11 cellular contexts compared by ENCODE assay signal in genomic region chr6:33018418-33018817, GRCh38. TPM values are rescaled to one million over a fixed set of nuclear protein-coding genes. Genes with fewer than 3 reads are reported as not detected.
DNase-seq lines count a peak whose midpoint lies in the region; ATAC-seq, FAIRE-seq and TF ChIP-seq lines count a peak whose summit lies in the region.
"Had no signal": no experiment of that assay in that cellular context is flagged by ENCODE, and none has a peak within 500 bp of the region (broad histone marks: within the 10 kb centered on the region; RNA-seq: fewer than 3 reads in every experiment).

No MANE protein-coding gene starts in this region.

- TF ChIP-seq CTCF in coronary artery (IDR thresholded peaks at IDR 0.05) (no peak), pancreas (IDR thresholded peaks at IDR 0.05) (no peak)

- H3K4me2 ChIP-seq in BLaER1 treated with 17β-estradiol and CSF1 and Interleukin-3, amounts not matched to agents 10 nM and 100 nM = peak overlapping the region; percentile 77 to 89 (median 83)

- peaks cover 37 to 56% (median 44%) of the 10 kb centered on the region in 3 donors for H3K4me1 Mint-ChIP-seq in IgD-negative memory B cell

- DNase-seq in coronary artery (ENCODE audit: low spot score) (no peak), pancreas (no peak), NCI-H1092 (lab: John Stamatoyannopoulos, UW) (no peak), NCI-H446 (lab: John Stamatoyannopoulos, UW) (no peak)
- no peak for DNase-seq in stimulated activated CD4-positive, alpha-beta T cell treated with anti-CD3 and anti-CD28 coated beads, Interleukin-2, amount 100 ng/mL, for 24 hours
- no peak for DNase-seq in activated CD4-positive, CD25-positive, alpha-beta regulatory T cell (lab: John Stamatoyannopoulos, UW)
- DNase-seq: activated T-cell treated with anti-CD3 and anti-CD28 coated beads, Interleukin-2, amount 50 U/mL, for 48 hours had no signal

- FAIRE-seq in pancreas (lab: Jason Lieb, UNC) = peak; percentile 32
- FAIRE-seq: H54 had no signal

- no peaks in the 10 kb centered on the region for H3K27me3 Mint-ChIP-seq in IgD-negative memory B cell

- H3K9me3 Mint-ChIP-seq in IgD-negative memory B cell = no peaks in the 10 kb centered on the region

- no peak for ATAC-seq in pancreas

- intact Hi-C loops in pancreas (cut with DNase I) = no loop called here

- no peak overlapping the region for H3K4me3 ChIP-seq in BLaER1 treated with 17β-estradiol and CSF1 and Interleukin-3, amounts not matched to agents 10 nM and 100 nM
- H3K4me3 ChIP-seq in coronary artery = peak overlapping the region; percentile 60
- H3K4me3 ChIP-seq in pancreas = no peak overlapping the region

- H3K27ac ChIP-seq in BLaER1 treated with 17β-estradiol and CSF1 and Interleukin-3, amounts not matched to agents 10 nM and 100 nM = peak overlapping the region in 10 of 11 experiments; percentile 57 to 82 (median 73); a peak in 18 of 22 replicates
- H3K27ac ChIP-seq in coronary artery (peak overlapping the region; percentile 50 to 65), pancreas (peak overlapping the region in 3 of 4 donors; percentile 64 to 86 (median 84))

- no peaks in the 10 kb centered on the region for H3K27me3 ChIP-seq in BLaER1 treated with 17β-estradiol and CSF1 and Interleukin-3, amounts not matched to agents 10 nM and 100 nM
- H3K27me3 ChIP-seq in pancreas = no peaks in the 10 kb centered on the region

- H3K36me3 Mint-ChIP-seq in IgD-negative memory B cell = no peaks in the 10 kb centered on the region

- H3K4me3 Mint-ChIP-seq in IgD-negative memory B cell = peak overlapping the region in 3 of 4 donors; percentile 65 to 88 (median 66)

- H3K4me1 ChIP-seq in BLaER1 treated with 17β-estradiol and CSF1 and Interleukin-3, amounts not matched to agents 10 nM and 100 nM = peaks cover 46 to 60% (median 52%) of the 10 kb centered on the region in 10 experiments
- H3K4me1 ChIP-seq in pancreas = peaks cover 0 to 11% (median 9%) of the 10 kb centered on the region in 3 donors

- peak overlapping the region in 9 of 11 experiments; percentile 10 to 65 (median 36); a peak in 6 of 22 replicates for H3K9ac ChIP-seq in BLaER1 treated with 17β-estradiol and CSF1 and Interleukin-3, amounts not matched to agents 10 nM and 100 nM

- no peaks in the 10 kb centered on the region for H3K9me3 ChIP-seq in BLaER1 treated with 17β-estradiol and CSF1 and Interleukin-3, amounts not matched to agents 10 nM and 100 nM (replicated peaks in 1 of 11)
- H3K9me3 ChIP-seq in pancreas = no peaks in the 10 kb centered on the region

- H3K27ac Mint-ChIP-seq in IgD-negative memory B cell = peak overlapping the region; percentile 89 to 99 (median 97)

- H4K20me1 ChIP-seq in BLaER1 treated with 17β-estradiol and CSF1 and Interleukin-3, amounts not matched to agents 10 nM and 100 nM = no peaks in the 10 kb centered on the region

- no peaks in the 10 kb centered on the region for H3K36me3 ChIP-seq in BLaER1 treated with 17β-estradiol and CSF1 and Interleukin-3, amounts not matched to agents 10 nM and 100 nM
- H3K36me3 ChIP-seq in pancreas = no peaks in the 10 kb centered on the region

RNA-seq across cellular contexts. Expression of gene HLA-DOA, which starts 9.0 kb away (rescaled TPM):
- polyA plus RNA-seq in IgD-negative memory B cell = 363 TPM
- total RNA-seq in pancreas = 10 to 100 TPM in 1 of 6 donors, 1 to 10 TPM in 3, under 1 TPM in 2; 0.60 to 16.5 (median 2.2) TPM
- under 1 TPM; 0.38 to 0.46 TPM for polyA plus RNA-seq in pancreas
- total RNA-seq: IMR-90 had no signal
- polyA plus RNA-seq: IMR-90 had no signal

RNA-seq across cellular contexts. Expression of gene BRD2, which starts 50.0 kb away (rescaled TPM):
- polyA plus RNA-seq in IgD-negative memory B cell (110 TPM), pancreas (100 to 1,000 TPM in 1 of 2 donors, 10 to 100 TPM in 1; 94.3 to 128 TPM)
- 10 to 100 TPM; 50.5 to 98.4 (median 80.2) TPM for total RNA-seq in pancreas

RNA-seq across cellular contexts. Expression of gene HLA-DPA1, which starts 55.0 kb away (rescaled TPM):
- polyA plus RNA-seq in IgD-negative memory B cell (2,568 TPM), pancreas (1 to 10 TPM; 5.5 to 9.1 TPM)
- total RNA-seq in pancreas = 100 to 1,000 TPM in 1 of 6 donors, 10 to 100 TPM in 2, 1 to 10 TPM in 3; 8.7 to 162 (median 13.5) TPM
- total RNA-seq: IMR-90 had no signal
- polyA plus RNA-seq: IMR-90 had no signal

RNA-seq across cellular contexts. Expression of gene HLA-DPB1, which starts 57.4 kb away (rescaled TPM):
- polyA plus RNA-seq in IgD-negative memory B cell = 2,247 TPM
- 100 to 1,000 TPM in 1 of 6 donors, 10 to 100 TPM in 5; 11.8 to 156 (median 23.3) TPM for total RNA-seq in pancreas
- polyA plus RNA-seq in pancreas = 10 to 100 TPM; 16.7 to 20.8 TPM

Comparison
In these comparisons a context has a peak if more than half of its experiments do, and no peak if none do; other contexts are left out.
1. RNA of gene HLA-DOA, which starts 9.0 kb away (polyA plus RNA-seq): 363 TPM in IgD-negative memory B cell (single experiment); 0.38 to 0.46 TPM in pancreas; every median in the first group is over 100 times any median in the second.
2. RNA of gene HLA-DPA1, which starts 55.0 kb away (polyA plus RNA-seq): 2,568 TPM in IgD-negative memory B cell (single experiment); 5.5 to 9.1 TPM in pancreas; every median in the first group is over 100 times any median in the second.
3. Peak in every context shown above with its lines, with median percentiles within 50 percentile points of each other: H3K27ac ChIP-seq.